Comparison of ENCODE assay signal across 29 cellular contexts in genomic region chr12:2654311-2654710, GRCh38.
"Had no signal": no experiment of that assay in that cellular context is flagged by ENCODE, and none has a peak within 500 bp of the region (broad histone marks: within the 10 kb centered on the region; RNA-seq: fewer than 3 reads in every experiment).

No MANE protein-coding gene starts in this region.

- H3K4me1 ChIP-seq: adrenal gland, body of pancreas, Peyer's patch had no signal

- H3K4me3 Mint-ChIP-seq: activated CD4-positive, alpha-beta T cell treated with anti-CD3 and anti-CD28 coated beads, Interleukin-2, amount 10 ng/mL, durations not matched to agents 24 days and 14 days; activated CD8-positive, alpha-beta T cell treated with anti-CD3 and anti-CD28 coated beads for 36 hours; activated naive CD4-positive, alpha-beta T cell treated with anti-CD3 and anti-CD28 coated beads for 36 hours; activated T-cell treated with anti-CD3 and anti-CD28 coated beads, Interleukin-2, amount 50 U/mL, for 4 hours; activated T-helper 1 cell treated with anti-CD3 and anti-CD28 coated beads, Interleukin-12 subunit alpha, Interleukin-12 subunit beta, Interleukin-2, Interleukin-4 antibody, amounts not matched to agents 30 ng/mL and 10 ng/mL and 1 ng/mL, durations not matched to agents 14 hours and 24 hours and 36 hours had no signal

- ATAC-seq: activated CD8-positive, alpha-beta T cell treated with anti-CD3 and anti-CD28 coated beads for 36 hours; activated naive CD4-positive, alpha-beta T cell treated with anti-CD3 and anti-CD28 coated beads, Interleukin-2, amount 50 U/mL, for 72 hours; activated T-cell treated with anti-CD3 and anti-CD28 coated beads, Interleukin-2, amount 50 U/mL, for 4 hours; body of pancreas; PC-3 had no signal

- H3K4me1 Mint-ChIP-seq: activated CD4-positive, alpha-beta T cell treated with anti-CD3 and anti-CD28 coated beads, Interleukin-2, amount 10 ng/mL, durations not matched to agents 24 days and 14 days had no signal

- H3K4me3 ChIP-seq: adrenal gland, body of pancreas, Peyer's patch had no signal

- H3K36me3 ChIP-seq: adrenal gland, Peyer's patch had no signal

- H3K27ac Mint-ChIP-seq: activated CD4-positive, alpha-beta T cell treated with anti-CD3 and anti-CD28 coated beads, Interleukin-2, amount 10 ng/mL, durations not matched to agents 24 days and 14 days; activated CD8-positive, alpha-beta T cell treated with anti-CD3 and anti-CD28 coated beads for 36 hours; activated naive CD4-positive, alpha-beta T cell treated with anti-CD3 and anti-CD28 coated beads for 36 hours; activated naive CD4-positive, alpha-beta T cell treated with anti-CD3 and anti-CD28 coated beads, Interleukin-2, amount 50 U/mL, for 72 hours; activated T-helper 1 cell treated with anti-CD3 and anti-CD28 coated beads, Interleukin-12 subunit alpha, Interleukin-12 subunit beta, Interleukin-2, Interleukin-4 antibody, amounts not matched to agents 30 ng/mL and 10 ng/mL and 1 ng/mL, durations not matched to agents 14 hours and 24 hours and 36 hours had no signal

- DNase-seq: activated CD4-positive, alpha-beta T cell treated with anti-CD3 and anti-CD28 coated beads, Interleukin-2, amount 10 ng/mL, durations not matched to agents 24 days and 14 days; activated CD4-positive, alpha-beta T cell treated with anti-CD3 and anti-CD28 coated beads, Interleukin-2, amount 50 U/mL, for 4 hours; activated CD8-positive, alpha-beta T cell treated with anti-CD3 and anti-CD28 coated beads for 36 hours; activated gamma-delta T cell treated with Interleukin-2 at 50 U/mL for 16 hours; activated naive CD4-positive, alpha-beta T cell treated with anti-CD3 and anti-CD28 coated beads for 36 hours; activated T-cell treated with anti-CD3 and anti-CD28 coated beads for 4 hours; activated T-cell treated with anti-CD3 and anti-CD28 coated beads, Interleukin-2, amount 50 U/mL, for 4 hours; body of pancreas; central memory CD4-positive, alpha-beta T cell; NCI-H1092 treated with DMSO at 0.1 percent for 48 hours; NCI-H1417 treated with DMSO at 0.1 percent for 48 hours; NCI-H1930; NCI-H2081 treated with DMSO at 0.1 percent for 48 hours; NCI-H226; NCI-H446 treated with DMSO at 0.1 percent for 48 hours; NCI-H524; NCI-H69; NK-92 treated with Interleukin-12 subunit alpha and Interleukin-12 subunit beta, amount 100 ng/mL, for 24 hours; PC-3; Right ventricle myocardium superior; RPMI8226; SW 1271; T1000; WERI-Rb-1 had no signal

- H3K36me3 Mint-ChIP-seq: activated naive CD4-positive, alpha-beta T cell treated with anti-CD3 and anti-CD28 coated beads, Interleukin-2, amount 50 U/mL, for 72 hours had no signal

- H3K27ac ChIP-seq: adrenal gland, body of pancreas, KMS-11, Peyer's patch, WERI-Rb-1 had no signal

- H3K9me3 ChIP-seq: adrenal gland, body of pancreas, Peyer's patch had no signal

- H3K9ac ChIP-seq: KMS-11 had no signal

- H3K27me3 ChIP-seq: adrenal gland, body of pancreas, Peyer's patch had no signal

- H3K9me3 Mint-ChIP-seq: activated CD4-positive, alpha-beta T cell treated with anti-CD3 and anti-CD28 coated beads, Interleukin-2, amount 10 ng/mL, durations not matched to agents 24 days and 14 days; activated CD8-positive, alpha-beta T cell treated with anti-CD3 and anti-CD28 coated beads for 36 hours; activated naive CD4-positive, alpha-beta T cell treated with anti-CD3 and anti-CD28 coated beads for 36 hours; activated T-helper 1 cell treated with anti-CD3 and anti-CD28 coated beads, Interleukin-12 subunit alpha, Interleukin-12 subunit beta, Interleukin-2, Interleukin-4 antibody, amounts not matched to agents 30 ng/mL and 10 ng/mL and 1 ng/mL, durations not matched to agents 14 hours and 24 hours and 36 hours had no signal
